ENCODE assay signal across 11 cellular contexts in the genomic region with DNA sequence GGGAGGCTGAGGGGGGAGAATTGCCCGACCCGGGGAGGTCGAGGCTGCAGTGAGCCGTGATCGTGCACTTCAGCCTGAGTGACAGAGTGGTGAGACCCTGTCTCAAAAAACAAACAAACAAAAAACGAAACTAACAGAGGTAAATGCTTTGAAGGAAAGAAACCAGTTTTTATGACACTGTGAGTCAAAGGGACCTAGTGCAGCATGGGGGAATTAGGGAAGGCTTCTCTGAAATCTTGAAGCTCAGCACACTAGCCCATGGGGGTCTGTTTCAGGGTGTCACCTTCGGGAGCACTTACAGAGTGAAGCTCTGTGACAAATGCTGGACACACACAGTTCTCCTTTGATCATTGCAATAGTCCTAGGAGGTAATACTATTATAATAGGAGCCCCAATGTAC. TPM values are rescaled to one million over a fixed set of nuclear protein-coding genes. Genes with fewer than 3 reads are reported as not detected.
DNase-seq lines count a peak whose midpoint lies in the region; ATAC-seq and TF ChIP-seq lines count a peak whose summit lies in the region.
"Had no signal": no experiment of that assay in that cellular context is flagged by ENCODE, and none has a peak within 500 bp of the region (broad histone marks: within the 10 kb centered on the region; RNA-seq: fewer than 3 reads in every experiment).

No MANE protein-coding gene starts in this region.

- H3K36me3 ChIP-seq in heart right ventricle (peaks cover 0 to 8% (median 0%) of the 10 kb centered on the region in 9 donors), muscle layer of duodenum (ENCODE audit: control insufficient read depth in 1 of 2, insufficient read depth in 2 of 2, low read length in 2 of 2) (no peaks in the 10 kb centered on the region), urinary bladder (ENCODE audit: insufficient read depth) (no peaks in the 10 kb centered on the region)

- DNase-seq in heart right ventricle (no peak), Right ventricle myocardium superior (no peak), coronary artery (ENCODE audit: low spot score) (no peak), DMS114 treated with DMSO at 0.1 percent for 48 hours (lab: John Stamatoyannopoulos, UW; ENCODE audit: unreplicated experiment) (no peak)
- DNase-seq: NCI-H1436 had no signal

- no peaks in the 10 kb centered on the region for H3K27me3 ChIP-seq in heart right ventricle
- no peaks in the 10 kb centered on the region for H3K27me3 ChIP-seq in muscle layer of duodenum (ENCODE audit: low read depth, low read length)
- H3K27me3 ChIP-seq: body of pancreas had no signal

- H3K4me1 ChIP-seq in heart right ventricle (peaks cover 9 to 65% (median 39%) of the 10 kb centered on the region in 9 donors), muscle layer of duodenum (ENCODE audit: control insufficient read depth in 1 of 2, insufficient read depth in 2 of 2, low read length in 2 of 2) (peaks cover 3 to 4% of the 10 kb centered on the region in 2 donors), urinary bladder (ENCODE audit: insufficient read depth) (peaks cover 2% of the 10 kb centered on the region)
- H3K4me1 ChIP-seq: body of pancreas had no signal

- peaks cover 0 to 8% (median 0%) of the 10 kb centered on the region in 11 donors for H3K9me3 ChIP-seq in heart right ventricle
- no peaks in the 10 kb centered on the region for H3K9me3 ChIP-seq in muscle layer of duodenum (ENCODE audit: control insufficient read depth in 1 of 2, low read length in 2 of 2)
- H3K9me3 ChIP-seq: body of pancreas had no signal

- TF ChIP-seq CTCF in heart right ventricle (IDR thresholded peaks at IDR 0.05) (no peak), coronary artery (IDR thresholded peaks at IDR 0.05) (no peak)

- peak overlapping the region in 3 of 10 donors; percentile 2 to 29 (median 13) for H3K4me3 ChIP-seq in heart right ventricle
- peak overlapping the region; percentile 4 for H3K4me3 ChIP-seq in coronary artery
- peak overlapping the region in 1 of 2 donors; percentile 5 for H3K4me3 ChIP-seq in muscle layer of duodenum (ENCODE audit: low read depth in 1 of 2, low read length in 2 of 2)
- no peak overlapping the region for H3K4me3 ChIP-seq in urinary bladder (ENCODE audit: low read depth, low read length)
- H3K4me3 ChIP-seq: body of pancreas had no signal

- intact Hi-C loops in heart right ventricle (cut with DNase I) = loop anchor here in 1 of 10 donors (2.0 kb wide), 1 partner anchor 16 kb away; no protein-coding TSS in a partner anchor
- intact Hi-C loops in Right ventricle myocardium superior (cut with DNase I) = no loop called here

- H3K27ac ChIP-seq in heart right ventricle = peak overlapping the region; percentile 65 to 90 (median 82)
- H3K27ac ChIP-seq in coronary artery = peak overlapping the region; percentile 10 to 80
- peak overlapping the region; percentile 72 for H3K27ac ChIP-seq in muscle layer of duodenum (ENCODE audit: low read length)
- peak overlapping the region; percentile 43 for H3K27ac ChIP-seq in urinary bladder (ENCODE audit: low read depth)

- WGBS in heart right ventricle, 2 donors = 70 to 71% methylated on average over 7 of the region's 7 CpGs
- 68% methylated on average over 7 of the region's 7 CpGs for WGBS in urinary bladder

- ATAC-seq in heart right ventricle (no peak), Right ventricle myocardium superior (ENCODE audit: poor library complexity) (no peak), GM21576 (IDR thresholded peaks at IDR 0.05; ENCODE audit: unreplicated experiment) (no peak), GM18502 (IDR thresholded peaks at IDR 0.05; ENCODE audit: poor library complexity, unreplicated experiment) (no peak)

RNA-seq across cellular contexts. Expression of a gene that starts 16.6 kb away (rescaled TPM):
- total RNA-seq in heart right ventricle (10 to 100 TPM; 11.5 to 30.6 (median 13.8) TPM), Right ventricle myocardium superior (15.7 TPM), urinary bladder (63.5 TPM)
- polyA plus RNA-seq in heart right ventricle (1 to 10 TPM; 5.0 to 5.2 TPM), urinary bladder (14.5 TPM)

RNA-seq across cellular contexts. Expression of a gene that starts 37.7 kb away (rescaled TPM):
- total RNA-seq in heart right ventricle = 1 to 10 TPM in 3 of 10 donors, under 1 TPM in 7; 0.20 to 1.3 (median 0.69) TPM
- polyA plus RNA-seq in heart right ventricle = under 1 TPM; 0.41 to 0.51 TPM
- total RNA-seq in Right ventricle myocardium superior = 0.54 TPM
- total RNA-seq in urinary bladder = 6.5 TPM
- polyA plus RNA-seq in urinary bladder = 1.8 TPM
- polyA plus RNA-seq: BJ had no signal
